16 cellular contexts compared by ENCODE assay signal in the genomic region with DNA sequence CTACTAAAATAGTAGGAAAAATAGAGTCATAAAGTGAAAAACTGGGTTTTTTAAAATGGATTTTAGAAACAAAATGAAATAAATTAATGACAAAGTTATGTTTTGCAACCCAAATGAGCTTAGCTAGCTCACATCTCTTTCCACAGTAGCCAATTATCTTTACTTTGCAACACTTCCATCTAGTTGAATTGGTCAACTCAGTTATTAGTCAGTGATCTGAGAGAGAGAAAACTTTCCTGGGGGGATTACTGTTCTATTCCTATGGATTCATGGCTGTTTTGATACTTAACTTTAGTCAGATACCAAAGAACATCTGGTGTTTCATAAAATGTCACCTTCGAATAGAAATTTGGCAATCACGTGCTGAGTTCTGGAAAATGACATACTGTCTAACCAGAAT. TPM values are rescaled to one million over a fixed set of nuclear protein-coding genes. Genes with fewer than 3 reads are reported as not detected.
DNase-seq lines count a peak whose midpoint lies in the region; TF ChIP-seq lines count a peak whose summit lies in the region.
"Had no signal": no experiment of that assay in that cellular context is flagged by ENCODE, and none has a peak within 500 bp of the region (broad histone marks: within the 10 kb centered on the region; RNA-seq: fewer than 3 reads in every experiment).

No MANE protein-coding gene starts in this region.

- peak overlapping the region; percentile 37 for H2BK12ac ChIP-seq in trophoblast cell (ENCODE audit: low read length)

- DNase-seq in AG10803 (ENCODE audit: low read depth) = peak; percentile 42
- DNase-seq in adipocyte (ENCODE audit: low read depth) = peak; percentile 28
- DNase-seq in fibroblast of the aortic adventitia (ENCODE audit: low read depth) = peak; percentile 21
- no peak for DNase-seq in trophoblast cell
- no peak for DNase-seq in NCI-H1694 (lab: John Stamatoyannopoulos, UW)
- no peak for DNase-seq in hypothalamus (lab: John Stamatoyannopoulos, UW)
- DNase-seq in SW 1271 (lab: John Stamatoyannopoulos, UW) = no peak
- DNase-seq: CD8-positive, alpha-beta T cell; DMS153; NCI-H187; NCI-H446 treated with DMSO at 0.1 percent for 48 hours; NCI-H526 treated with DMSO at 0.1 percent for 48 hours; OCI-M1; SJCRH30 had no signal

- no peak overlapping the region for H3K4me2 ChIP-seq in trophoblast cell (ENCODE audit: low read length)
- H3K4me2 ChIP-seq: BLaER1 treated with 17β-estradiol and CSF1 and Interleukin-3, amounts not matched to agents 10 nM and 100 nM had no signal

- no peak overlapping the region for H4K12ac ChIP-seq in trophoblast cell (ENCODE audit: low read depth, low read length)

- peak overlapping the region; percentile 36 for H4K8ac ChIP-seq in trophoblast cell (ENCODE audit: low read depth, low read length)

- H3K18ac ChIP-seq in trophoblast cell (ENCODE audit: low read length) = no peak overlapping the region

- TF ChIP-seq CTCF in AG10803 (conservative IDR thresholded peaks at IDR 0.05; ENCODE audit: low read length) (no peak), fibroblast of the aortic adventitia (IDR thresholded peaks at IDR 0.05; ENCODE audit: insufficient read depth, low read length) (no peak)

- H3K4me1 ChIP-seq in adipocyte (ENCODE audit: control insufficient read depth, insufficient read depth, low read length) (peaks cover 21% of the 10 kb centered on the region), trophoblast cell (ENCODE audit: control insufficient read depth in 1 of 2, insufficient read depth in 2 of 2, low read length in 2 of 2) (peaks cover 14 to 24% of the 10 kb centered on the region in 2 experiments)

- no peak overlapping the region for H3K23ac ChIP-seq in trophoblast cell (ENCODE audit: low read length)

- no CpG with 5 or more reads among the region's 2 CpGs for WGBS in trophoblast cell (ENCODE audit: extremely low coverage, insufficient coverage, insufficient read length)

- H3K79me2 ChIP-seq in trophoblast cell (ENCODE audit: control insufficient read depth, insufficient read depth, low read length, poor library complexity) = peaks cover 2% of the 10 kb centered on the region

- H3K14ac ChIP-seq in trophoblast cell (ENCODE audit: low read length) = no peak overlapping the region

- H3K79me1 ChIP-seq in trophoblast cell (ENCODE audit: low read length) = peaks cover 34% of the 10 kb centered on the region

- no peak overlapping the region for H2AFZ ChIP-seq in trophoblast cell (ENCODE audit: insufficient read depth, low read length, poor library complexity)

- H3K4me3 ChIP-seq in AG10803 (ENCODE audit: low read length) (no peak overlapping the region), adipocyte (ENCODE audit: low read length) (no peak overlapping the region), fibroblast of the aortic adventitia (ENCODE audit: low read depth, low read length) (no peak overlapping the region), trophoblast cell (ENCODE audit: low read depth, low read length) (no peak overlapping the region)
- H3K4me3 ChIP-seq: BLaER1 treated with 17β-estradiol and CSF1 and Interleukin-3, amounts not matched to agents 10 nM and 100 nM; HAP-1; SJCRH30 had no signal

- H3K9ac ChIP-seq in adipocyte (ENCODE audit: low read length) = no peak overlapping the region
- no peak overlapping the region for H3K9ac ChIP-seq in trophoblast cell (ENCODE audit: low read length)
- H3K9ac ChIP-seq: BLaER1 treated with 17β-estradiol and CSF1 and Interleukin-3, amounts not matched to agents 10 nM and 100 nM had no signal

- no peaks in the 10 kb centered on the region for H3K36me3 ChIP-seq in adipocyte (ENCODE audit: control insufficient read depth, insufficient read depth, low read length, severe bottlenecking)
- no peaks in the 10 kb centered on the region for H3K36me3 ChIP-seq in trophoblast cell (ENCODE audit: control insufficient read depth in 1 of 2, insufficient read depth in 2 of 2, low read length in 2 of 2)
- H3K36me3 ChIP-seq: BLaER1 treated with 17β-estradiol and CSF1 and Interleukin-3, amounts not matched to agents 10 nM and 100 nM; HAP-1; SJCRH30 had no signal

- H3K27ac ChIP-seq in trophoblast cell (ENCODE audit: low read depth, low read length) = peak overlapping the region; percentile 71
- H3K27ac ChIP-seq: BLaER1 treated with 17β-estradiol and CSF1 and Interleukin-3, amounts not matched to agents 10 nM and 100 nM; SJCRH30 had no signal

- no peak overlapping the region for H2AK5ac ChIP-seq in trophoblast cell (ENCODE audit: low read length)

- H4K91ac ChIP-seq in trophoblast cell (ENCODE audit: low read depth, low read length) = peak overlapping the region; percentile 79

- peak overlapping the region; percentile 67 for H2BK5ac ChIP-seq in trophoblast cell (ENCODE audit: low read depth, low read length, poor library complexity)

- H3K4ac ChIP-seq in trophoblast cell (ENCODE audit: low read depth, low read length) = peak overlapping the region; percentile 9

- H2BK120ac ChIP-seq in trophoblast cell (ENCODE audit: insufficient read depth, low read length, poor library complexity) = peak overlapping the region; percentile 78

- H3K27me3 ChIP-seq in adipocyte (replicated peaks; ENCODE audit: control insufficient read depth, insufficient read depth, low read length) (no peaks in the 10 kb centered on the region), trophoblast cell (ENCODE audit: insufficient read depth, low read length) (no peaks in the 10 kb centered on the region)
- H3K27me3 ChIP-seq: BLaER1 treated with 17β-estradiol and CSF1 and Interleukin-3, amounts not matched to agents 10 nM and 100 nM; SJCRH30 had no signal

- H3K9me3 ChIP-seq in adipocyte (ENCODE audit: control insufficient read depth, low read length) (no peaks in the 10 kb centered on the region), trophoblast cell (ENCODE audit: insufficient read depth, low read depth, low read length) (no peaks in the 10 kb centered on the region)
- H3K9me3 ChIP-seq: BLaER1 treated with 17β-estradiol and CSF1 and Interleukin-3, amounts not matched to agents 10 nM and 100 nM; HAP-1 had no signal

RNA-seq across cellular contexts. Expression of gene CCDC80, which starts 45.0 kb away (rescaled TPM):
- 614 and 2,284 TPM in 2 replicates for total RNA-seq in fibroblast of the aortic adventitia (ENCODE audit: low replicate concordance)
- polyA plus RNA-seq in trophoblast cell (2013) = 175 and 183 TPM in 2 replicates
- total RNA-seq: CD8-positive, alpha-beta T cell had no signal

Comparison
In these comparisons a context has a peak if more than half of its experiments do, and no peak if none do; other contexts are left out.
1. DNase-seq: peak in AG10803 (single experiment), adipocyte (single experiment) and fibroblast of the aortic adventitia (single experiment); none in trophoblast cell (0 of 2), NCI-H1694 (single experiment), hypothalamus (0 of 51) and SW 1271 (0 of 2).